In genomic region chr7:98297619-98298286, GRCh38 we compare ENCODE assay signal across 21 cellular contexts. TPM values are rescaled to one million over a fixed set of nuclear protein-coding genes. Genes with fewer than 3 reads are reported as not detected.
DNase-seq lines count a peak whose midpoint lies in the region; ATAC-seq and TF ChIP-seq lines count a peak whose summit lies in the region.
"Had no signal": no experiment of that assay in that cellular context is flagged by ENCODE, and none has a peak within 500 bp of the region (broad histone marks: within the 10 kb centered on the region; RNA-seq: fewer than 3 reads in every experiment).

No MANE protein-coding gene starts in this region.

- ATAC-seq in T-helper 17 cell (no peak), GM18873 (IDR thresholded peaks at IDR 0.05; ENCODE audit: low FRiP score, unreplicated experiment) (no peak)
- no peak for ATAC-seq in stimulated activated memory B cell treated with anti-CD40 and anti-IgM and Interleukin-4, amounts not matched to agents 10 μg/mL and 1 μg/mL and 100 μg/mL, for 72 hours
- ATAC-seq: A549, Panc1 had no signal

- H3K4me1 ChIP-seq in osteoblast (ENCODE audit: insufficient read depth, low read length) = no peaks in the 10 kb centered on the region

- H2AFZ ChIP-seq in osteoblast (ENCODE audit: low read length) = no peak overlapping the region

- no peaks in the 10 kb centered on the region for H3K27me3 Mint-ChIP-seq in T-helper 17 cell
- H3K27me3 Mint-ChIP-seq in brain = no peaks in the 10 kb centered on the region
- H3K27me3 Mint-ChIP-seq in stimulated activated memory B cell treated with anti-CD40 and anti-IgM and Interleukin-4, amounts not matched to agents 10 μg/mL and 1 μg/mL and 100 μg/mL, for 72 hours = no peaks in the 10 kb centered on the region
- H3K27me3 Mint-ChIP-seq: CD4-positive, alpha-beta memory T cell; IgD-negative memory B cell had no signal

- H3K9me3 ChIP-seq in T-helper 17 cell (ENCODE audit: control insufficient read depth, low read length, poor library complexity, severe bottlenecking) = no peaks in the 10 kb centered on the region
- no peaks in the 10 kb centered on the region for H3K9me3 ChIP-seq in osteoblast (ENCODE audit: low read depth, low read length)
- H3K9me3 ChIP-seq: A549; BLaER1 treated with 17β-estradiol and CSF1 and Interleukin-3, amounts not matched to agents 10 nM and 100 nM had no signal

- peaks cover 30% of the 10 kb centered on the region for H4K20me1 ChIP-seq in osteoblast (ENCODE audit: insufficient read depth, low read length)

- H3K27ac Mint-ChIP-seq in T-helper 17 cell (peak overlapping the region; percentile 62), brain (peak overlapping the region in 3 of 5 experiments; percentile 17 to 70 (median 68))
- no peak overlapping the region for H3K27ac Mint-ChIP-seq in stimulated activated memory B cell treated with anti-CD40 and anti-IgM and Interleukin-4, amounts not matched to agents 10 μg/mL and 1 μg/mL and 100 μg/mL, for 72 hours
- H3K27ac Mint-ChIP-seq: IgD-negative memory B cell had no signal

- H3K36me3 Mint-ChIP-seq in T-helper 17 cell (ENCODE audit: low read depth) (no peaks in the 10 kb centered on the region), brain (peaks cover 5% of the 10 kb centered on the region)
- peaks cover 16% of the 10 kb centered on the region for H3K36me3 Mint-ChIP-seq in stimulated activated memory B cell treated with anti-CD40 and anti-IgM and Interleukin-4, amounts not matched to agents 10 μg/mL and 1 μg/mL and 100 μg/mL, for 72 hours
- H3K36me3 Mint-ChIP-seq: CD4-positive, alpha-beta memory T cell had no signal

- H3K4me1 Mint-ChIP-seq in T-helper 17 cell (peaks cover 2% of the 10 kb centered on the region), brain (peaks cover 22% of the 10 kb centered on the region)
- H3K4me1 Mint-ChIP-seq in stimulated activated memory B cell treated with anti-CD40 and anti-IgM and Interleukin-4, amounts not matched to agents 10 μg/mL and 1 μg/mL and 100 μg/mL, for 72 hours = no peaks in the 10 kb centered on the region
- H3K4me1 Mint-ChIP-seq: CD4-positive, alpha-beta memory T cell; IgD-negative memory B cell had no signal

- no peak overlapping the region for H3K4me2 ChIP-seq in osteoblast (ENCODE audit: insufficient read depth, low read length)
- H3K4me2 ChIP-seq: A549 had no signal

- H3K27ac ChIP-seq in osteoblast (ENCODE audit: low read depth, low read length) = no peak overlapping the region
- H3K27ac ChIP-seq: A549; BLaER1 treated with 17β-estradiol and CSF1 and Interleukin-3, amounts not matched to agents 10 nM and 100 nM had no signal

- no peaks in the 10 kb centered on the region for H3K27me3 ChIP-seq in osteoblast (ENCODE audit: insufficient read depth, low read length)
- H3K27me3 ChIP-seq: BLaER1 treated with 17β-estradiol and CSF1 and Interleukin-3, amounts not matched to agents 10 nM and 100 nM had no signal

- H3K4me3 Mint-ChIP-seq in T-helper 17 cell (no peak overlapping the region), brain (no peak overlapping the region)
- no peak overlapping the region for H3K4me3 Mint-ChIP-seq in stimulated activated memory B cell treated with anti-CD40 and anti-IgM and Interleukin-4, amounts not matched to agents 10 μg/mL and 1 μg/mL and 100 μg/mL, for 72 hours
- H3K4me3 Mint-ChIP-seq: CD4-positive, alpha-beta memory T cell; IgD-negative memory B cell had no signal

- H3K79me2 ChIP-seq in osteoblast (ENCODE audit: insufficient read depth, low read length) = peaks cover 17% of the 10 kb centered on the region

- no peak for TF ChIP-seq CTCF in brain (conservative IDR thresholded peaks at IDR 0.05)
- TF ChIP-seq CTCF in osteoblast (IDR thresholded peaks at IDR 0.05; ENCODE audit: extremely low read depth, low read depth, low read length) = no peak

- peaks cover 38% of the 10 kb centered on the region for H3K36me3 ChIP-seq in osteoblast (ENCODE audit: insufficient read depth, low read length)

- H3K4me3 ChIP-seq in osteoblast (ENCODE audit: insufficient read depth, low read length) = no peak overlapping the region
- H3K4me3 ChIP-seq: A549; BLaER1 treated with 17β-estradiol and CSF1 and Interleukin-3, amounts not matched to agents 10 nM and 100 nM had no signal

- no peaks in the 10 kb centered on the region for H3K9me3 Mint-ChIP-seq in brain
- H3K9me3 Mint-ChIP-seq in stimulated activated memory B cell treated with anti-CD40 and anti-IgM and Interleukin-4, amounts not matched to agents 10 μg/mL and 1 μg/mL and 100 μg/mL, for 72 hours = no peaks in the 10 kb centered on the region
- H3K9me3 Mint-ChIP-seq: CD4-positive, alpha-beta memory T cell; IgD-negative memory B cell had no signal

- peak; percentile 63 for DNase-seq in COLO829 (ENCODE audit: low spot score)
- no peak for DNase-seq in T-helper 17 cell
- peak; percentile 21 for DNase-seq in osteoblast (ENCODE audit: insufficient read length, low spot score, missing footprints)
- DNase-seq in activated CD4-positive, alpha-beta T cell treated with anti-CD3 and anti-CD28 coated beads for 4 hours = no peak
- no peak for DNase-seq in NCI-H2107 (lab: John Stamatoyannopoulos, UW)
- DNase-seq: CD4-positive, alpha-beta memory T cell; DMS153; Karpas-422; MV-4-11; NCI-H1105 treated with DMSO at 0.1 percent for 48 hours; NCI-H1694 treated with DMSO at 0.1 percent for 48 hours; NCI-H2081 treated with DMSO at 0.1 percent for 48 hours; NCI-H510A treated with DMSO at 0.1 percent for 48 hours; NCI-H748 treated with DMSO at 0.1 percent for 48 hours had no signal

RNA-seq across cellular contexts. Expression of gene BRI3, which starts 16.3 kb away (rescaled TPM):
- total RNA-seq in T-helper 17 cell = 10 to 100 TPM; 67.1 to 77.1 TPM
- 145 TPM for polyA plus RNA-seq in brain (ENCODE audit: insufficient read depth, low read depth, low replicate concordance)
- 95.9 and 113 TPM in 2 replicates for total RNA-seq in osteoblast

RNA-seq across cellular contexts. Expression of gene TECPR1, which starts 45.7 kb away (rescaled TPM):
- total RNA-seq in T-helper 17 cell (100 to 1,000 TPM in 1 of 2 donors, 10 to 100 TPM in 1; 76.5 to 100 TPM), osteoblast (20.3 and 22.4 TPM in 2 replicates)
- polyA plus RNA-seq in brain (ENCODE audit: insufficient read depth, low read depth, low replicate concordance) = 32.5 TPM

Comparison
In these comparisons a context has a peak if more than half of its experiments do, and no peak if none do; other contexts are left out.
1. DNase-seq: peak in COLO829 (single experiment) and osteoblast (single experiment); none in T-helper 17 cell (0 of 3), activated CD4-positive, alpha-beta T cell treated with anti-CD3 and anti-CD28 coated beads for 4 hours (0 of 2) and NCI-H2107 (single experiment).